1 cellular context compared by ENCODE assay signal in genomic region chr7:93046641-93047040, GRCh38.
TF ChIP-seq lines count a peak whose summit lies in the region.

No MANE protein-coding gene starts in this region.

TF ChIP-seq in K562, 482 proteins besides CTCF, POLR2A, EP300 and RAD21 (continued from another document and continues in another):
- no peak for TF ChIP-seq ETS1 (conservative IDR thresholded peaks at IDR 0.05; ENCODE audit: control insufficient read depth, low read depth, low read length)
- TF ChIP-seq RBM39 (optimal IDR thresholded peaks at IDR 0.05; ENCODE audit: low read depth, low read length) = no peak
- TF ChIP-seq KDM1A (IDR thresholded peaks at IDR 0.05) = peak in 1 of 2 experiments; percentile 58; a peak in 1 of 4 replicates
- TF ChIP-seq TRIM28 (IDR thresholded peaks at IDR 0.05) = peak; percentile 49; the same call in 1 of the 2 replicates
- TF ChIP-seq RAD51 (IDR thresholded peaks at IDR 0.05; ENCODE audit: borderline replicate concordance, low read depth) = no peak
- TF ChIP-seq SNIP1 (IDR thresholded peaks at IDR 0.05; ENCODE audit: low read depth) = no peak
- peak; percentile 89 for TF ChIP-seq BACH1 (tag; IDR thresholded peaks at IDR 0.05)
- TF ChIP-seq SMARCB1 (IDR thresholded peaks at IDR 0.05; ENCODE audit: insufficient read length, low read depth) = no peak
- TF ChIP-seq CREB1 (IDR thresholded peaks at IDR 0.05) = no peak
- TF ChIP-seq CREB1 (CRISPR knock-in tag; IDR thresholded peaks at IDR 0.05) = no peak
- no peak for TF ChIP-seq ZNF165 (CRISPR knock-in tag; IDR thresholded peaks at IDR 0.05; ENCODE audit: borderline replicate concordance)
- peak; percentile 77 for TF ChIP-seq LEF1 (IDR thresholded peaks at IDR 0.05)
- TF ChIP-seq TAF1 (IDR thresholded peaks at IDR 0.05; ENCODE audit: control insufficient read depth, extremely low read depth, insufficient read depth, low read length, severe bottlenecking) = peak; percentile 45
- no peak for TF ChIP-seq HMGXB4 (CRISPR knock-in tag; IDR thresholded peaks at IDR 0.05)
- TF ChIP-seq SNRNP70 (optimal IDR thresholded peaks at IDR 0.05; ENCODE audit: low read depth, low read length) = no peak
- no peak for TF ChIP-seq BRF2 (IDR thresholded peaks at IDR 0.05; ENCODE audit: borderline replicate concordance, insufficient read depth, insufficient read length)
- peak in 1 of 2 experiments; percentile 80; a peak in 1 of 4 replicates for TF ChIP-seq RCOR1 (IDR thresholded peaks at IDR 0.05; ENCODE audit: borderline replicate concordance in 1 of 2, low read depth in 2 of 2, low read length in 2 of 2)
- no peak for TF ChIP-seq ZNF274 (IDR thresholded peaks at IDR 0.05; ENCODE audit: borderline replicate concordance, low read depth, low read length)
- 0 out of 2 replicates have a peak, but pooled peaks have one; percentile 27 for TF ChIP-seq ZFP91 (CRISPR knock-in tag; IDR thresholded peaks at IDR 0.05)
- TF ChIP-seq GTF2A2 (tag; IDR thresholded peaks at IDR 0.05) = no peak
- TF ChIP-seq EHMT2 (IDR thresholded peaks at IDR 0.05) = peak; percentile 52; the same call in 1 of the 2 replicates
- no peak for TF ChIP-seq MXI1 (IDR thresholded peaks at IDR 0.05; ENCODE audit: low read depth, low read length)
- TF ChIP-seq SMARCA4 (IDR thresholded peaks at IDR 0.05) = peak; percentile 80
- no peak for TF ChIP-seq ZBTB43 (CRISPR knock-in tag; IDR thresholded peaks at IDR 0.05)
- TF ChIP-seq ZNF282 (CRISPR knock-in tag; IDR thresholded peaks at IDR 0.05) = no peak
- TF ChIP-seq MYC (IDR thresholded peaks at IDR 0.05; ENCODE audit: low read depth, low read length) = peak; percentile 28; the same call in 1 of the 2 replicates
- TF ChIP-seq MYC (CRISPR knock-in tag; IDR thresholded peaks at IDR 0.05; ENCODE audit: borderline replicate concordance, low read depth) = no peak
- TF ChIP-seq ZNF431 (CRISPR knock-in tag; IDR thresholded peaks at IDR 0.05) = no peak
- no peak for TF ChIP-seq POLR2AphosphoS2 (IDR thresholded peaks at IDR 0.05; ENCODE audit: low read length)
- peak; percentile 72 for TF ChIP-seq NR2C1 (IDR thresholded peaks at IDR 0.05)
- TF ChIP-seq NR2C1 (tag; IDR thresholded peaks at IDR 0.05) = peak; percentile 66; the same call in 1 of the 2 replicates
- TF ChIP-seq ZNF175 (CRISPR knock-in tag; IDR thresholded peaks at IDR 0.05; ENCODE audit: low read depth) = no peak
- TF ChIP-seq NCOA1 (IDR thresholded peaks at IDR 0.05; ENCODE audit: low read depth) = peak; percentile 55; the same call in 1 of the 2 replicates
- TF ChIP-seq ID3 (CRISPR knock-in tag; IDR thresholded peaks at IDR 0.05) = no peak
- TF ChIP-seq ID3 (tag; IDR thresholded peaks at IDR 0.05) = peak; percentile 86
- no peak for TF ChIP-seq ZBTB17 (CRISPR knock-in tag; IDR thresholded peaks at IDR 0.05)
- TF ChIP-seq PBX2 (CRISPR knock-in tag; IDR thresholded peaks at IDR 0.05; ENCODE audit: low read depth) = peak; percentile 48; the same call in 1 of the 2 replicates
- TF ChIP-seq PBX2 (tag; conservative IDR thresholded peaks at IDR 0.05; ENCODE audit: low read depth) = peak; percentile 79
- TF ChIP-seq RBM14 (IDR thresholded peaks at IDR 0.05; ENCODE audit: borderline replicate concordance, insufficient read depth, low read depth, low read length) = no peak
- TF ChIP-seq ZBTB49 (CRISPR knock-in tag; IDR thresholded peaks at IDR 0.05; ENCODE audit: borderline replicate concordance) = no peak
- peak; percentile 78 for TF ChIP-seq SMARCE1 (IDR thresholded peaks at IDR 0.05)
- no peak for TF ChIP-seq ZNF224 (CRISPR knock-in tag; IDR thresholded peaks at IDR 0.05)
- TF ChIP-seq ARNT (IDR thresholded peaks at IDR 0.05) = peak; percentile 20 to 37; a peak in 1 of 4 replicates
- peak; percentile 98 for TF ChIP-seq ZNF316 (IDR thresholded peaks at IDR 0.05)
- TF ChIP-seq RFX5 (IDR thresholded peaks at IDR 0.05; ENCODE audit: low read depth, low read length) = no peak
- TF ChIP-seq POLR3A (IDR thresholded peaks at IDR 0.05; ENCODE audit: borderline replicate concordance, extremely low read depth, insufficient read depth, insufficient read length) = no peak
- TF ChIP-seq CHAMP1 (IDR thresholded peaks at IDR 0.05) = peak; percentile 84
- no peak for TF ChIP-seq ZNF57 (CRISPR knock-in tag; IDR thresholded peaks at IDR 0.05)
- TF ChIP-seq XRCC3 (IDR thresholded peaks at IDR 0.05) = no peak
- TF ChIP-seq ZNF395 (CRISPR knock-in tag; IDR thresholded peaks at IDR 0.05) = no peak
- peak in 1 of 2 experiments; percentile 87; a peak in 1 of 3 replicates for TF ChIP-seq CBX3 (IDR thresholded peaks at IDR 0.05; ENCODE audit: borderline replicate concordance in 1 of 2, low read length in 2 of 2)
- no peak for TF ChIP-seq OTX1 (CRISPR knock-in tag; IDR thresholded peaks at IDR 0.05)
- TF ChIP-seq HDAC6 (IDR thresholded peaks at IDR 0.05; ENCODE audit: low read depth, low read length) = no peak
